8 cellular contexts compared by ENCODE assay signal in genomic region chr2:8003462-8004075, GRCh38.
DNase-seq lines count a peak whose midpoint lies in the region; ATAC-seq and TF ChIP-seq lines count a peak whose summit lies in the region.

No MANE protein-coding gene starts in this region.

- WGBS in ovary, 3 donors = 10 to 11% (median 10%) methylated on average over 13 of the region's 13 CpGs

- H3K36me3 ChIP-seq in BE2C = no peaks in the 10 kb centered on the region
- no peaks in the 10 kb centered on the region for H3K36me3 ChIP-seq in ovary

- no peaks in the 10 kb centered on the region for H3K9me3 ChIP-seq in BE2C
- no peaks in the 10 kb centered on the region for H3K9me3 ChIP-seq in ovary

- ATAC-seq in GM21390 (IDR thresholded peaks at IDR 0.05; ENCODE audit: unreplicated experiment) = no peak

- intact Hi-C loops in ovary (cut with DNase I) = loop anchor here in 1 of 4 donors (10.0 kb wide), 2 partner anchors 531 to 681 kb away; partner anchors contain the start of gene ID2

- H3K4me1 ChIP-seq in BE2C (no peaks in the 10 kb centered on the region), ovary (ENCODE audit: insufficient read depth) (peaks cover 16% of the 10 kb centered on the region)

- H3K4me3 ChIP-seq in BE2C (ENCODE audit: low read depth, low read length) = peak overlapping the region; percentile 11
- H3K4me3 ChIP-seq in fibroblast of pulmonary artery (replicated peaks; ENCODE audit: low read depth, low read length) = peak overlapping the region; percentile 17
- peak overlapping the region; percentile 1 for H3K4me3 ChIP-seq in ovary

- TF ChIP-seq POLR2A in ovary (IDR thresholded peaks at IDR 0.05) = no peak

- peak; percentile 85 for DNase-seq in BE2C
- peak; percentile 30 for DNase-seq in NCI-H748 treated with DMSO at 0.1 percent for 48 hours (lab: John Stamatoyannopoulos, UW)
- peak; percentile 73 for DNase-seq in fibroblast of pulmonary artery (ENCODE audit: low read depth)
- peak; percentile 65 to 73 (median 67) for DNase-seq in ovary
- no peak for DNase-seq in midbrain (lab: John Stamatoyannopoulos, UW)
- no peak for DNase-seq in activated CD8-positive, alpha-beta memory T cell treated with anti-CD3 and anti-CD28 coated beads for 24 hours
- no peak for DNase-seq in stimulated activated CD4-positive, alpha-beta T cell treated with anti-CD3 and anti-CD28 coated beads, Interleukin-4, amount 100 ng/mL, for 1 hour

- TF ChIP-seq CTCF in BE2C (IDR thresholded peaks at IDR 0.05; ENCODE audit: low read depth, low read length) (no peak), fibroblast of pulmonary artery (IDR thresholded peaks at IDR 0.05; ENCODE audit: low read length, missing control alignments) (no peak), ovary (IDR thresholded peaks at IDR 0.05) (no peak)

- TF ChIP-seq EP300 in ovary (IDR thresholded peaks at IDR 0.05) = no peak

- no peaks in the 10 kb centered on the region for H3K27me3 ChIP-seq in BE2C
- no peaks in the 10 kb centered on the region for H3K27me3 ChIP-seq in ovary

- H3K27ac ChIP-seq in ovary = peak overlapping the region; percentile 72 to 92

Comparison
In these comparisons a context has a peak if more than half of its experiments do, and no peak if none do; other contexts are left out.
1. DNase-seq: peak in BE2C (single experiment), NCI-H748 treated with DMSO at 0.1 percent for 48 hours (single experiment), fibroblast of pulmonary artery (single experiment) and ovary (5 of 5); none in midbrain (single experiment), activated CD8-positive, alpha-beta memory T cell treated with anti-CD3 and anti-CD28 coated beads for 24 hours (single experiment) and stimulated activated CD4-positive, alpha-beta T cell treated with anti-CD3 and anti-CD28 coated beads, Interleukin-4, amount 100 ng/mL, for 1 hour (single experiment).
2. Peak in every context shown above with its lines, with median percentiles within 50 percentile points of each other: H3K4me3 ChIP-seq.